Comparison of ENCODE assay signal across 1 cellular context in genomic region chr10:125824736-125825135, GRCh38.
TF ChIP-seq lines count a peak whose summit lies in the region.

No MANE protein-coding gene starts in this region.

TF ChIP-seq in HepG2, 621 proteins besides CTCF, POLR2A, EP300 and RAD21:
- TF ChIP-seq, protein P1, sequence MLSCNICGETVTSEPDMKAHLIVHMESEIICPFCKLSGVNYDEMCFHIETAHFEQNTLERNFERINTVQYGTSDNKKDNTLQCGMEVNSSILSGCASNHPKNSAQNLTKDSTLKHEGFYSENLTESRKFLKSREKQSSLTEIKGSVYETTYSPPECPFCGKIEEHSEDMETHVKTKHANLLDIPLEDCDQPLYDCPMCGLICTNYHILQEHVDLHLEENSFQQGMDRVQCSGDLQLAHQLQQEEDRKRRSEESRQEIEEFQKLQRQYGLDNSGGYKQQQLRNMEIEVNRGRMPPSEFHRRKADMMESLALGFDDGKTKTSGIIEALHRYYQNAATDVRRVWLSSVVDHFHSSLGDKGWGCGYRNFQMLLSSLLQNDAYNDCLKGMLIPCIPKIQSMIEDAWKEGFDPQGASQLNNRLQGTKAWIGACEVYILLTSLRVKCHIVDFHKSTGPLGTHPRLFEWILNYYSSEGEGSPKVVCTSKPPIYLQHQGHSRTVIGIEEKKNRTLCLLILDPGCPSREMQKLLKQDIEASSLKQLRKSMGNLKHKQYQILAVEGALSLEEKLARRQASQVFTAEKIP (CRISPR knock-in tag; IDR thresholded peaks at IDR 0.05; ENCODE audit: borderline replicate concordance), result no peak
- TF ChIP-seq, protein P2, sequence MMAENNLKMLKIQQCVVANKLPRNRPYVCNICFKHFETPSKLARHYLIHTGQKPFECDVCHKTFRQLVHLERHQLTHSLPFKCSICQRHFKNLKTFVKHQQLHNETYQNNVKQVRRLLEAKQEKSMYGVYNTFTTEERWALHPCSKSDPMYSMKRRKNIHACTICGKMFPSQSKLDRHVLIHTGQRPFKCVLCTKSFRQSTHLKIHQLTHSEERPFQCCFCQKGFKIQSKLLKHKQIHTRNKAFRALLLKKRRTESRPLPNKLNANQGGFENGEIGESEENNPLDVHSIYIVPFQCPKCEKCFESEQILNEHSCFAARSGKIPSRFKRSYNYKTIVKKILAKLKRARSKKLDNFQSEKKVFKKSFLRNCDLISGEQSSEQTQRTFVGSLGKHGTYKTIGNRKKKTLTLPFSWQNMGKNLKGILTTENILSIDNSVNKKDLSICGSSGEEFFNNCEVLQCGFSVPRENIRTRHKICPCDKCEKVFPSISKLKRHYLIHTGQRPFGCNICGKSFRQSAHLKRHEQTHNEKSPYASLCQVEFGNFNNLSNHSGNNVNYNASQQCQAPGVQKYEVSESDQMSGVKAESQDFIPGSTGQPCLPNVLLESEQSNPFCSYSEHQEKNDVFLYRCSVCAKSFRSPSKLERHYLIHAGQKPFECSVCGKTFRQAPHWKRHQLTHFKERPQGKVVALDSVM (CRISPR knock-in tag; IDR thresholded peaks at IDR 0.05), result no peak
- TF ChIP-seq SRSF9 (IDR thresholded peaks at IDR 0.05; ENCODE audit: borderline replicate concordance, insufficient read depth, low read depth, low read length, poor library complexity, severe bottlenecking) (no peak), ZNF766 (CRISPR knock-in tag; IDR thresholded peaks at IDR 0.05; ENCODE audit: borderline replicate concordance) (no peak), SRY (CRISPR knock-in tag; IDR thresholded peaks at IDR 0.05) (no peak), ZNF839 (CRISPR knock-in tag; IDR thresholded peaks at IDR 0.05; ENCODE audit: borderline replicate concordance) (no peak), ZNF512 (CRISPR knock-in tag; IDR thresholded peaks at IDR 0.05) (no peak), FOXO1 (CRISPR knock-in tag; IDR thresholded peaks at IDR 0.05) (no peak)
- TF ChIP-seq, protein P3, sequence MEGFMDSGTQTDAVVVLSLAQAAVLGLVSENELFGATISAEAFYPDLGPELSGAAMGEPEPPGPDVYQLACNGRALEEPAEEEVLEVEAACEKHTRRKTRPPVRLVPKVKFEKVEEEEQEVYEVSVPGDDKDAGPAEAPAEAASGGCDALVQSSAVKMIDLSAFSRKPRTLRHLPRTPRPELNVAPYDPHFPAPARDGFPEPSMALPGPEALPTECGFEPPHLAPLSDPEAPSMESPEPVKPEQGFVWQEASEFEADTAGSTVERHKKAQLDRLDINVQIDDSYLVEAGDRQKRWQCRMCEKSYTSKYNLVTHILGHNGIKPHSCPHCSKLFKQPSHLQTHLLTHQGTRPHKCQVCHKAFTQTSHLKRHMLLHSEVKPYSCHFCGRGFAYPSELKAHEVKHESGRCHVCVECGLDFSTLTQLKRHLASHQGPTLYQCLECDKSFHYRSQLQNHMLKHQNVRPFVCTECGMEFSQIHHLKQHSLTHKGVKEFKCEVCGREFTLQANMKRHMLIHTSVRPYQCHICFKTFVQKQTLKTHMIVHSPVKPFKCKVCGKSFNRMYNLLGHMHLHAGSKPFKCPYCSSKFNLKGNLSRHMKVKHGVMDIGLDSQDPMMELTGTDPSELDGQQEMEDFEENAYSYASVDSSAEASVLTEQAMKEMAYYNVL (CRISPR knock-in tag; IDR thresholded peaks at IDR 0.05; ENCODE audit: borderline replicate concordance), result no peak
